24 cellular contexts compared by ENCODE assay signal in genomic region chr2:147657086-147658000, GRCh38.
DNase-seq lines count a peak whose midpoint lies in the region; ATAC-seq, FAIRE-seq and TF ChIP-seq lines count a peak whose summit lies in the region.
"Had no signal": no experiment of that assay in that cellular context is flagged by ENCODE, and none has a peak within 500 bp of the region (broad histone marks: within the 10 kb centered on the region; RNA-seq: fewer than 3 reads in every experiment).

No MANE protein-coding gene starts in this region.

- FAIRE-seq in GM18507 (lab: Jason Lieb, UNC): peak; percentile 44
- FAIRE-seq: A549, bronchial epithelial cell had no signal

- no peaks in the 10 kb centered on the region for H3K36me3 ChIP-seq in MG63
- no peaks in the 10 kb centered on the region for H3K36me3 ChIP-seq in prostate gland
- H3K36me3 ChIP-seq: heart left ventricle, sigmoid colon, suprapubic skin, uterus had no signal

- DNase-seq in GM18507 (ENCODE audit: extremely low spot score, insufficient read length, low read depth) (no peak), MG63 (peak; percentile 69), germinal center (ENCODE audit: low spot score) (no peak), prostate gland (ENCODE audit: low spot score) (no peak)
- DNase-seq: cortex of kidney, EL, GOT3, heart left ventricle, NCI-H1105 treated with DMSO at 0.1 percent for 48 hours, NCI-H2107, NCI-H510A, nephron progenitor cell, sigmoid colon, uterus had no signal

- WGBS in prostate gland: 92% methylated on average over 2 of the region's 2 CpGs

- TF ChIP-seq POLR2A in prostate gland (IDR thresholded peaks at IDR 0.05): no peak

- H3K4me3 ChIP-seq in MG63 (no peak overlapping the region), prostate gland (no peak overlapping the region)
- H3K4me3 ChIP-seq: A549, heart left ventricle, sigmoid colon, suprapubic skin, uterus had no signal

- H3K27me3 ChIP-seq in MG63 (no peaks in the 10 kb centered on the region), prostate gland (replicated peaks; ENCODE audit: insufficient read depth) (no peaks in the 10 kb centered on the region)
- H3K27me3 ChIP-seq: heart left ventricle, sigmoid colon, suprapubic skin, uterus had no signal

- H3K27ac ChIP-seq in prostate gland: no peak overlapping the region
- H3K27ac ChIP-seq: A549, heart left ventricle, parathyroid adenoma, sigmoid colon, suprapubic skin, uterus, VCaP had no signal

- no peak for TF ChIP-seq CTCF in prostate gland (IDR thresholded peaks at IDR 0.05)

- H3K9me3 ChIP-seq in MG63: 0 out of 2 replicates have a peak, but pooled peaks cover 4% of the 10 kb centered on the region
- no peaks in the 10 kb centered on the region for H3K9me3 ChIP-seq in prostate gland
- H3K9me3 ChIP-seq: A549, heart left ventricle, sigmoid colon, suprapubic skin, uterus had no signal

- intact Hi-C loops in prostate gland (cut with DNase I): no loop called here

- no peaks in the 10 kb centered on the region for H3K4me1 ChIP-seq in prostate gland (replicated peaks)
- H3K4me1 ChIP-seq: A549, heart left ventricle, parathyroid adenoma, sigmoid colon, suprapubic skin, uterus had no signal

- ATAC-seq in GM21381 (IDR thresholded peaks at IDR 0.05; ENCODE audit: unreplicated experiment) (peak; percentile 50), HG02973 (IDR thresholded peaks at IDR 0.05; ENCODE audit: unreplicated experiment) (peak; percentile 64), HG03460 (IDR thresholded peaks at IDR 0.05; ENCODE audit: unreplicated experiment) (no peak), HG03520 (IDR thresholded peaks at IDR 0.05; ENCODE audit: unreplicated experiment) (no peak)
- ATAC-seq: A549, heart left ventricle, Panc1 had no signal

Comparison
In these comparisons a context has a peak if more than half of its experiments do, and no peak if none do; other contexts are left out.
1. ATAC-seq: peak in GM21381 (single experiment) and HG02973 (single experiment); none in HG03460 (single experiment) and HG03520 (single experiment).